In the genomic region with DNA sequence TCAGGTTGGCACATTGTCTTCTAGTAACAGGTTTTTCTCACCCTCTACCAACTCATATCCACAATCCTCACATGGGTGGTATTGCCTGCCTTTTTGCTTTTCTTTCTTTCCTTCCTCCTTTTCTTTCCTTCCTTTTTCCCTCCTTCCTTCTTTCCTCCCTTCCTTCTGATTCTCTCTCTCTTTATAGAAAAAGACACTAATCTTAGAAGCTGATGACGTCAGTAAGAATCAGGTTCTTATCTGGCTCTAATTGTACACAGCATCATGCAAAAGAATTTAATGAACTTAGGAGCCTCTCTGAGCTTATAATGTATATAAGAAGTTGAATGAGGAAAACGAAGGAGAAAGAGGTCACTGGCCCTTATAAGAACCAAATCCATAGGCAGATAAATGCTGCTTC, we compare ENCODE assay signal across 8 cellular contexts.
"Had no signal": no experiment of that assay in that cellular context is flagged by ENCODE, and none has a peak within 500 bp of the region (broad histone marks: within the 10 kb centered on the region; RNA-seq: fewer than 3 reads in every experiment).

No MANE protein-coding gene starts in this region.

- H3K4me3 ChIP-seq: GM12878 had no signal

- FAIRE-seq: G401.6, GM12878, GM12891, GM12892, GM18507, GM19239 had no signal

- DNase-seq: GDM1, GF-D8 had no signal

- ATAC-seq: GM12878 had no signal
